ENCODE assay signal across 19 cellular contexts in genomic region chr1:30321216-30321910, GRCh38.
DNase-seq lines count a peak whose midpoint lies in the region; ATAC-seq and TF ChIP-seq lines count a peak whose summit lies in the region.
"Had no signal": no experiment of that assay in that cellular context is flagged by ENCODE, and none has a peak within 500 bp of the region (broad histone marks: within the 10 kb centered on the region; RNA-seq: fewer than 3 reads in every experiment).

No MANE protein-coding gene starts in this region.

- intact Hi-C loops in left cardiac atrium (cut with DNase I): no loop called here

- TF ChIP-seq CTCF in right atrium auricular region (IDR thresholded peaks at IDR 0.05) (no peak), GM10266 (IDR thresholded peaks at IDR 0.05; ENCODE audit: control insufficient read depth, insufficient read depth, low read depth, missing control alignments) (no peak)

- H3K4me3 ChIP-seq in right atrium auricular region: no peak overlapping the region
- H3K4me3 ChIP-seq: cardiac muscle cell, dorsolateral prefrontal cortex, left ventricle myocardium inferior, pancreas had no signal

- no peaks in the 10 kb centered on the region for H3K36me3 ChIP-seq in right atrium auricular region
- H3K36me3 ChIP-seq: cardiac muscle cell, left ventricle myocardium inferior, pancreas had no signal

- DNase-seq in right atrium auricular region (ENCODE audit: low spot score) (peak; percentile 52), left cardiac atrium (no peak), NCI-H748 (lab: John Stamatoyannopoulos, UW; ENCODE audit: unreplicated experiment) (peak; percentile 62), islet precursor cell (peak; percentile 52), DMS53 treated with DMSO at 0.1 percent for 48 hours (lab: John Stamatoyannopoulos, UW; ENCODE audit: unreplicated experiment) (no peak), glomerular visceral epithelial cell (ENCODE audit: extremely low spot score) (no peak), GM10266 (ENCODE audit: extremely low spot score) (no peak)
- DNase-seq: anterior cingulate cortex, dorsolateral prefrontal cortex, HCEC 1CT, left ventricle myocardium inferior, NCI-H774, OCI-M1 had no signal

- H3K27ac ChIP-seq in right atrium auricular region: no peak overlapping the region
- H3K27ac ChIP-seq: cardiac muscle cell, dorsolateral prefrontal cortex, KMS-11, left ventricle myocardium inferior, pancreas had no signal

- H3K4me1 ChIP-seq in right atrium auricular region: no peaks in the 10 kb centered on the region
- H3K4me1 ChIP-seq: left ventricle myocardium inferior, pancreas had no signal

- peaks cover 0 to 5% of the 10 kb centered on the region in 2 donors for H3K9me3 ChIP-seq in right atrium auricular region
- H3K9me3 ChIP-seq: pancreas had no signal

- H3K27me3 ChIP-seq in right atrium auricular region: no peaks in the 10 kb centered on the region
- H3K27me3 ChIP-seq: cardiac muscle cell, pancreas had no signal

- no peak for ATAC-seq in left cardiac atrium
- no peak for ATAC-seq in HG02798 (IDR thresholded peaks at IDR 0.05; ENCODE audit: poor library complexity, unreplicated experiment)
- ATAC-seq: activated CD4-positive, CD25-positive, alpha-beta regulatory T cell treated with anti-CD3 and anti-CD28 coated beads, Interleukin-2, amount 50 U/mL, for 24 hours; natural killer cell had no signal

Comparison
In these comparisons a context has a peak if more than half of its experiments do, and no peak if none do; other contexts are left out.
1. DNase-seq: peak in right atrium auricular region (single experiment), NCI-H748 (single experiment) and islet precursor cell (single experiment); none in left cardiac atrium (single experiment), DMS53 treated with DMSO at 0.1 percent for 48 hours (single experiment), glomerular visceral epithelial cell (single experiment) and GM10266 (single experiment).